9 cellular contexts compared by ENCODE assay signal in the genomic region with DNA sequence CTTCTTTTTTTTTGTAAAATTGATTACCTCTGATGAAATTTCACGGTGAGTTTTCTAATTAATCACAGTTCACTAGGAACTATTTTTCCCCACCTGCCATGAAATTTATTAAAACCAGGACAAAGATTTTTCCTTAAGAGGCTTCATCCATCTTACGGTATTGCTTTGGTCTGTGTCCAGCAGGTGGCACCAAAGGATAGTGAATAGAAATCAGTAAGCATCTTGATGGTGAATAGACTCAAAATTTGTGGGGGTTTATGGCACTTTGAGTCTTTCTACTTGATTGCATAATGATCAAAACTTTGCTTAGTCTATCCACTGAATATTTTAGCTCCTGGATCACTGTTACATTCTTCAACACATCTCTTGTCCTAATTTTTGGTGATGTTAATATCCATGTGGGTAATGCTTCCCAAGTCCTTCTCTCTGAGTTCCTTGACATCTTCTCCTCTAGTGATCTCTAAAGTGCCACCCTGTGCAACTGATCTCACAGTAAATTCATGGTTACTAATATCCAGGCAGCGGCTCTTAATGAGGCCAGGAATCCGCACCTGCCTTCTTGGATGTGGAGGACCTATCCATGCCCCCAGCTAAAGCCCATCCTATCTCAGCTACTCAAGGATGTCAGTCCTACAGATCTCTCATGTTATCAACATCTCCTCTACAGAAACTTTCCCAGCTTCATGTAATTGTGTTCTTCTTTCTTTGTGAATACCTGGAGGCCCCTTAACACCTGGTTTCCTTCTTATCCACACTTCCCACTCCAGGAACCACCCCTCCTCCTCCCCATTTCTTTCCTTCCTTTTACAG. TPM values are rescaled to one million over a fixed set of nuclear protein-coding genes. Genes with fewer than 3 reads are reported as not detected.
DNase-seq lines count a peak whose midpoint lies in the region; ATAC-seq, FAIRE-seq and TF ChIP-seq lines count a peak whose summit lies in the region.
"Had no signal": no experiment of that assay in that cellular context is flagged by ENCODE, and none has a peak within 500 bp of the region (broad histone marks: within the 10 kb centered on the region; RNA-seq: fewer than 3 reads in every experiment).

No MANE protein-coding gene starts in this region.

- peaks cover 14% of the 10 kb centered on the region in 2 donors for H3K9me3 Mint-ChIP-seq in stimulated activated naive B cell treated with anti-CD40 and anti-IgM and Interleukin-4, amounts not matched to agents 10 μg/mL and 1 μg/mL and 100 μg/mL, for 72 hours

- ATAC-seq in stimulated activated naive B cell treated with anti-CD40 and anti-IgM and Interleukin-4, amounts not matched to agents 10 μg/mL and 1 μg/mL and 100 μg/mL, for 72 hours (replicated peaks): peak; percentile 41 to 65
- no peak for ATAC-seq in GM19328 (IDR thresholded peaks at IDR 0.05; ENCODE audit: unreplicated experiment)

- no peak overlapping the region for H3K4me2 ChIP-seq in DOHH2 (ENCODE audit: low read length)

- no peak overlapping the region for H3K4me3 Mint-ChIP-seq in stimulated activated naive B cell treated with anti-CD40 and anti-IgM and Interleukin-4, amounts not matched to agents 10 μg/mL and 1 μg/mL and 100 μg/mL, for 72 hours
- H3K4me3 Mint-ChIP-seq: dendritic cell treated with granulocyte-macrophage colony-stimulating factor and Interleukin-4, amounts not matched to agents 40 ng/mL and 50 ng/mL, for 4 days had no signal

- no peaks in the 10 kb centered on the region for H3K36me3 ChIP-seq in DOHH2 (ENCODE audit: control insufficient read depth, low read length)

- no peak overlapping the region for H3K27ac Mint-ChIP-seq in stimulated activated naive B cell treated with anti-CD40 and anti-IgM and Interleukin-4, amounts not matched to agents 10 μg/mL and 1 μg/mL and 100 μg/mL, for 72 hours
- H3K27ac Mint-ChIP-seq: dendritic cell treated with granulocyte-macrophage colony-stimulating factor and Interleukin-4, amounts not matched to agents 40 ng/mL and 50 ng/mL, for 4 days had no signal

- no peaks in the 10 kb centered on the region for H3K9me2 ChIP-seq in DOHH2 (replicated peaks; ENCODE audit: control insufficient read depth, low read length)

- no peaks in the 10 kb centered on the region for H3K27me3 ChIP-seq in DOHH2 (ENCODE audit: control insufficient read depth, low read length)

- no peaks in the 10 kb centered on the region for H3K4me1 ChIP-seq in DOHH2 (ENCODE audit: control insufficient read depth, low read length)

- peaks cover 3% of the 10 kb centered on the region; the same call in 1 of the 2 replicates for H3K9me3 ChIP-seq in DOHH2 (ENCODE audit: control insufficient read depth, insufficient read depth, low read length)

- TF ChIP-seq CTCF in DOHH2 (IDR thresholded peaks at IDR 0.05; ENCODE audit: low read depth, low read length, poor library complexity, severe bottlenecking): peak; percentile 82

- peaks cover 0 to 3% of the 10 kb centered on the region in 2 donors for H3K36me3 Mint-ChIP-seq in stimulated activated naive B cell treated with anti-CD40 and anti-IgM and Interleukin-4, amounts not matched to agents 10 μg/mL and 1 μg/mL and 100 μg/mL, for 72 hours

- H4K20me1 ChIP-seq in DOHH2 (ENCODE audit: control insufficient read depth, insufficient read depth, low read depth, low read length): no peaks in the 10 kb centered on the region

- H3K27me3 Mint-ChIP-seq in stimulated activated naive B cell treated with anti-CD40 and anti-IgM and Interleukin-4, amounts not matched to agents 10 μg/mL and 1 μg/mL and 100 μg/mL, for 72 hours: peaks cover 5 to 13% of the 10 kb centered on the region in 2 donors

- peak; percentile 88 for FAIRE-seq in endometrium (lab: Jason Lieb, UNC)

- no peaks in the 10 kb centered on the region for H3F3A ChIP-seq in DOHH2 (ENCODE audit: control insufficient read depth, insufficient read depth)

- H3K79me2 ChIP-seq in DOHH2 (ENCODE audit: control insufficient read depth, low read length): no peaks in the 10 kb centered on the region

- H3K27ac ChIP-seq in DOHH2 (ENCODE audit: low read depth, low read length): no peak overlapping the region

- H3K4me1 Mint-ChIP-seq in stimulated activated naive B cell treated with anti-CD40 and anti-IgM and Interleukin-4, amounts not matched to agents 10 μg/mL and 1 μg/mL and 100 μg/mL, for 72 hours: no peaks in the 10 kb centered on the region

- H3K4me3 ChIP-seq in DOHH2 (ENCODE audit: low read length): no peak overlapping the region

- DNase-seq in HS-27A (ENCODE audit: low read depth): peak; percentile 61
- peak; percentile 2 to 60 for DNase-seq in NOMO-1 (lab: John Stamatoyannopoulos, UW; ENCODE audit: unreplicated experiment in 2 of 2)
- peak; percentile 2 to 41 for DNase-seq in activated CD8-positive, alpha-beta memory T cell treated with anti-CD3 and anti-CD28 coated beads for 4 hours (ENCODE audit: low read depth in 2 of 2)
- peak; percentile 88 for DNase-seq in myocyte (ENCODE audit: low read depth)
- no peak for DNase-seq in stimulated activated naive B cell treated with anti-CD40 and anti-IgM and Interleukin-4, amounts not matched to agents 10 μg/mL and 1 μg/mL and 100 μg/mL, for 72 hours

RNA-seq across cellular contexts. Expression of a gene that starts 54.5 kb away (rescaled TPM):
- total RNA-seq in myocyte: not detected in 2 replicates
- not detected for polyA plus RNA-seq in myocyte (2012)
